In genomic region chr19:19549804-19550453, GRCh38 we compare ENCODE assay signal across 1 cellular context.
TF ChIP-seq lines count a peak whose summit lies in the region.

No MANE protein-coding gene starts in this region.

TF ChIP-seq in H1, 55 proteins besides CTCF, POLR2A, EP300 and RAD21:
- no peak for TF ChIP-seq E2F6 (IDR thresholded peaks at IDR 0.05)
- no peak for TF ChIP-seq POU5F1 (IDR thresholded peaks at IDR 0.05; ENCODE audit: low read depth, low read length)
- no peak for TF ChIP-seq CHD1 (IDR thresholded peaks at IDR 0.05; ENCODE audit: low read depth, low read length)
- no peak for TF ChIP-seq POLR2AphosphoS5 (IDR thresholded peaks at IDR 0.05; ENCODE audit: low read depth, low read length)
- no peak for TF ChIP-seq ZNF274 (IDR thresholded peaks at IDR 0.05; ENCODE audit: borderline replicate concordance, extremely low read depth, low read length)
- TF ChIP-seq RXRA (IDR thresholded peaks at IDR 0.05; ENCODE audit: insufficient read depth, low read depth, low read length) = no peak
- no peak for TF ChIP-seq SP4 (IDR thresholded peaks at IDR 0.05; ENCODE audit: low read length)
